In the genomic region with DNA sequence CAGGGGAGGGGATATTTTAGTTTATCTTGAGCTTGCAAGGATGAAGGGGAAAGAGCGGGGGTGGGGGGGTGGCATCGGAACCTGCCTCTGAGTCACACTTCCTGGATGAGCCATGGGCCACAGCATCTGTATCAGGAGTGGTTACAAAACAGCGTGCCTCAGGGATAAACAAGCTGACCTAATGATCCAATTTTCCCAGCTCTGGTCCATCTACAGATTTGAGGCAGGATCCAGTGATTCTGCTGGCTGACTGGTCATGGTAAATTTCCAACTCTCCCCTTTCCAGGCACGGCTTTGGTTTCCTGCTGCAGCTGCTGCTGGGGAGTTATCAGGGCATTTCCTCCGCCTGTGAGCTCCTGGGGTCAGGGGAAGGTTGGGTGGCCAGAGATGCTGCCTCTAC, we compare ENCODE assay signal across 9 cellular contexts. TPM values are rescaled to one million over a fixed set of nuclear protein-coding genes. Genes with fewer than 3 reads are reported as not detected.
DNase-seq lines count a peak whose midpoint lies in the region; ATAC-seq and TF ChIP-seq lines count a peak whose summit lies in the region.
"Had no signal": no experiment of that assay in that cellular context is flagged by ENCODE, and none has a peak within 500 bp of the region (broad histone marks: within the 10 kb centered on the region; RNA-seq: fewer than 3 reads in every experiment).

No MANE protein-coding gene starts in this region.

- intact Hi-C loops in Right ventricle myocardium inferior (cut with DNase I) (no loop called here), cardiac septum (cut with DNase I) (no loop called here)

- DNase-seq in Right ventricle myocardium inferior (ENCODE audit: missing footprints) (no peak), cardiac septum (ENCODE audit: low spot score) (no peak), fibroblast of the conjunctiva (ENCODE audit: low read depth) (peak; percentile 31), RPMI8226 (no peak), nephron progenitor cell (no peak)
- DNase-seq in activated CD8-positive, alpha-beta memory T cell treated with anti-CD3 and anti-CD28 coated beads for 1 hour (ENCODE audit: extremely low read depth in 1 of 2, low read depth in 1 of 2), result peak; percentile 24 to 50
- peak; percentile 60 for DNase-seq in stimulated activated CD4-positive, alpha-beta T cell treated with anti-CD3 and anti-CD28 coated beads, Interleukin-4, amount 100 ng/mL, for 1 hour

- no peak for TF ChIP-seq CTCF in nephron progenitor cell (IDR thresholded peaks at IDR 0.05)

- H3K36me3 Mint-ChIP-seq in nephron progenitor cell (ENCODE audit: low read depth), result peaks cover 10% of the 10 kb centered on the region
- H3K36me3 Mint-ChIP-seq: brain had no signal

- H3K27me3 Mint-ChIP-seq in nephron progenitor cell (ENCODE audit: low read depth, poor library complexity), result peaks cover 7% of the 10 kb centered on the region

- H3K4me3 Mint-ChIP-seq in nephron progenitor cell, result no peak overlapping the region

- H3K4me1 Mint-ChIP-seq in nephron progenitor cell, result peaks cover 22% of the 10 kb centered on the region

- ATAC-seq in Right ventricle myocardium inferior (peak; percentile 24), HG02798 (IDR thresholded peaks at IDR 0.05; ENCODE audit: poor library complexity, unreplicated experiment) (no peak)

- peaks cover 39% of the 10 kb centered on the region for H3K9me3 Mint-ChIP-seq in nephron progenitor cell

- no peak overlapping the region for H3K27ac Mint-ChIP-seq in nephron progenitor cell
- H3K27ac Mint-ChIP-seq: brain had no signal

RNA-seq across cellular contexts. Expression of gene HPCAL1, which starts 4.8 kb away (rescaled TPM):
- total RNA-seq in Right ventricle myocardium inferior (41.9 TPM), cardiac septum (21.6 TPM)

Comparison
In these comparisons a context has a peak if more than half of its experiments do, and no peak if none do; other contexts are left out.
1. DNase-seq: peak in activated CD8-positive, alpha-beta memory T cell treated with anti-CD3 and anti-CD28 coated beads for 1 hour (2 of 2), fibroblast of the conjunctiva (single experiment) and stimulated activated CD4-positive, alpha-beta T cell treated with anti-CD3 and anti-CD28 coated beads, Interleukin-4, amount 100 ng/mL, for 1 hour (single experiment); none in Right ventricle myocardium inferior (single experiment), cardiac septum (single experiment), RPMI8226 (single experiment) and nephron progenitor cell (single experiment).